27 cellular contexts compared by ENCODE assay signal in the genomic region with DNA sequence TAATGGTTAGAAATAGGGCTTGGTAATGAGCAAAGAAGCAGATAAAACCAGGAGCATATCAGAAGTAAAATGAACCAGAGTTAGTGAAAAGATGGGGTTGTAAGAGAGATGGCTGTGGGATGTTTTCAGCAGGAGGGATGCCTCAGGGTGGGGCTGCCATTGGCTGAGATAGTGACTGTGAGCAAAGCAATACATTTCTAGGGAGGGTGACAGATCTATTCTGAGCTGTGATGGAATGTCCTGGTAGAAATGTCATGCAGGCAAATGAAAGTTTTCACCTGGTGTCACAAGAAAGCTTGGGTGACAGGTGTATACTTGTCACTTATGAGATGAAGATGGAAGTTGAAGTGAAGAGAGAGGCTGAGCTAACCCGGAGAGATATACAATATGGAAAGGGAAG.
"Had no signal": no experiment of that assay in that cellular context is flagged by ENCODE, and none has a peak within 500 bp of the region (broad histone marks: within the 10 kb centered on the region; RNA-seq: fewer than 3 reads in every experiment).

No MANE protein-coding gene starts in this region.

- H3K27me3 ChIP-seq: adrenal gland, body of pancreas, colonic mucosa had no signal

- H3K9me3 ChIP-seq: adrenal gland, body of pancreas, colonic mucosa had no signal

- H3K36me3 ChIP-seq: adrenal gland, colonic mucosa had no signal

- H3K4me1 ChIP-seq: adrenal gland, colonic mucosa had no signal

- H3K4me3 ChIP-seq: adrenal gland, body of pancreas, colonic mucosa had no signal

- DNase-seq: activated CD4-positive, alpha-beta memory T cell treated with anti-CD3 and anti-CD28 coated beads for 36 hours; activated CD4-positive, alpha-beta T cell treated with anti-CD3 and anti-CD28 coated beads for 36 hours; activated CD4-positive, alpha-beta T cell treated with anti-CD3 and anti-CD28 coated beads, Interleukin-2, amount 10 ng/mL, durations not matched to agents 24 days and 14 days; activated CD4-positive, CD25-positive, alpha-beta regulatory T cell; activated CD4-positive, CD25-positive, alpha-beta regulatory T cell treated with anti-CD3 and anti-CD28 coated beads, Interleukin-2, amount 50 U/mL, for 72 hours; activated CD8-positive, alpha-beta memory T cell treated with anti-CD3 and anti-CD28 coated beads, Interleukin-2, amount 10 ng/mL, durations not matched to agents 7 days and 5 days; activated CD8-positive, alpha-beta memory T cell treated with anti-CD3 and anti-CD28 coated beads, Interleukin-2, amount 50 U/mL, for 4 hours; activated CD8-positive, alpha-beta T cell treated with anti-CD3 and anti-CD28 coated beads, Interleukin-2, amount 10 ng/mL, durations not matched to agents 7 days and 5 days; activated effector memory CD4-positive, alpha-beta T cell treated with anti-CD3 and anti-CD28 coated beads, Interleukin-2, amount 50 U/mL, for 16 hours; activated naive CD4-positive, alpha-beta T cell treated with anti-CD3 and anti-CD28 coated beads for 36 hours; activated naive CD8-positive, alpha-beta T cell treated with anti-CD3 and anti-CD28 coated beads for 36 hours; activated naive CD8-positive, alpha-beta T cell treated with anti-CD3 and anti-CD28 coated beads, Interleukin-2, amount 50 U/mL, for 24 hours; activated T-cell treated with anti-CD3 and anti-CD28 coated beads, Interleukin-2, amount 50 U/mL, for 1 hour; activated T-cell treated with anti-CD3 and anti-CD28 coated beads, Interleukin-2, amount 50 U/mL, for 48 hours; adrenal gland; amygdala; aorta; body of pancreas; central memory CD4-positive, alpha-beta T cell; cerebellar nuclear complex; colonic mucosa; effector CD8-positive, alpha-beta T cell; foreskin fibroblast; head of caudate nucleus; T-helper 2 cell had no signal

- H3K27ac ChIP-seq: adrenal gland, colonic mucosa, epithelial cell of prostate had no signal

- ATAC-seq: activated CD4-positive, alpha-beta T cell treated with anti-CD3 and anti-CD28 coated beads for 36 hours; activated CD8-positive, alpha-beta memory T cell treated with anti-CD3 and anti-CD28 coated beads, Interleukin-2, amount 10 ng/mL, durations not matched to agents 7 days and 5 days; activated CD8-positive, alpha-beta T cell treated with anti-CD3 and anti-CD28 coated beads, Interleukin-2, amount 10 ng/mL, durations not matched to agents 7 days and 5 days; activated naive CD8-positive, alpha-beta T cell treated with anti-CD3 and anti-CD28 coated beads, Interleukin-2, amount 50 U/mL, for 24 hours; body of pancreas; esophagus mucosa had no signal
